1 cellular context compared by ENCODE assay signal in genomic region chr6:27864906-27865883, GRCh38.
TF ChIP-seq lines count a peak whose summit lies in the region.

No MANE protein-coding gene starts in this region.

TF ChIP-seq in HepG2, 621 proteins besides CTCF, POLR2A, EP300 and RAD21 (continued from another document and continues in another):
- TF ChIP-seq AKNA (CRISPR knock-in tag; IDR thresholded peaks at IDR 0.05; ENCODE audit: borderline replicate concordance) = no peak
- 0 out of 2 replicates have a peak, but pooled peaks have one; percentile 51 for TF ChIP-seq SPEN (CRISPR knock-in tag; IDR thresholded peaks at IDR 0.05; ENCODE audit: low read depth)
- no peak; the same call in 1 of the 2 replicates for TF ChIP-seq ZSCAN21 (CRISPR knock-in tag; IDR thresholded peaks at IDR 0.05; ENCODE audit: borderline replicate concordance)
- no peak for TF ChIP-seq PPARG (CRISPR knock-in tag; conservative IDR thresholded peaks at IDR 0.05)
- no peak for TF ChIP-seq ZNF24 (IDR thresholded peaks at IDR 0.05)
- no peak for TF ChIP-seq ZSCAN29 (CRISPR knock-in tag; conservative IDR thresholded peaks at IDR 0.05)
- TF ChIP-seq PHF21A (CRISPR knock-in tag; IDR thresholded peaks at IDR 0.05) = peak; percentile 38; the same call in 1 of the 2 replicates
- no peak for TF ChIP-seq SKI (IDR thresholded peaks at IDR 0.05; ENCODE audit: partially characterized antibody)
- 0 out of 2 replicates have a peak, but pooled peaks have one; percentile 45 for TF ChIP-seq POGK (CRISPR knock-in tag; conservative IDR thresholded peaks at IDR 0.05)
- peak; percentile 78; the same call in 1 of the 2 replicates for TF ChIP-seq ZNF891 (CRISPR knock-in tag; IDR thresholded peaks at IDR 0.05)
- TF ChIP-seq ASH2L (IDR thresholded peaks at IDR 0.05; ENCODE audit: insufficient read length, low read depth, low read length) = peak; percentile 16
- 0 out of 2 replicates have a peak, but pooled peaks have one; percentile 20 for TF ChIP-seq ZBTB33 (CRISPR knock-in tag; IDR thresholded peaks at IDR 0.05)
- TF ChIP-seq ZMYM4 (CRISPR knock-in tag; IDR thresholded peaks at IDR 0.05) = peak; percentile 96
- TF ChIP-seq RXRA (CRISPR knock-in tag; IDR thresholded peaks at IDR 0.05) = 0 out of 2 replicates have a peak, but pooled peaks have one; percentile 37
- 0 out of 2 replicates have a peak, but pooled peaks have one; percentile 47 for TF ChIP-seq HIVEP1 (CRISPR knock-in tag; IDR thresholded peaks at IDR 0.05)
- peak; percentile 74; the same call in 1 of the 2 replicates for TF ChIP-seq SIX4 (CRISPR knock-in tag; IDR thresholded peaks at IDR 0.05)
- peak; percentile 65 for TF ChIP-seq NRL (CRISPR knock-in tag; IDR thresholded peaks at IDR 0.05; ENCODE audit: borderline replicate concordance)
- no peak for TF ChIP-seq HOXA3 (CRISPR knock-in tag; IDR thresholded peaks at IDR 0.05)
- TF ChIP-seq PCBP1 (IDR thresholded peaks at IDR 0.05; ENCODE audit: borderline replicate concordance, low read depth, low read length) = no peak
- TF ChIP-seq ZNF18 (CRISPR knock-in tag; IDR thresholded peaks at IDR 0.05; ENCODE audit: insufficient replicate concordance) = peak; percentile 42
- TF ChIP-seq PITX1 (CRISPR knock-in tag; IDR thresholded peaks at IDR 0.05) = no peak; the same call in 1 of the 2 replicates
- TF ChIP-seq HNF4A (CRISPR knock-in tag; IDR thresholded peaks at IDR 0.05) = no peak
- TF ChIP-seq AGO1 (IDR thresholded peaks at IDR 0.05; ENCODE audit: low read depth, low read length, poor library complexity, severe bottlenecking) = no peak
- no peak for TF ChIP-seq ARHGAP35 (CRISPR knock-in tag; IDR thresholded peaks at IDR 0.05; ENCODE audit: borderline replicate concordance)
- no peak for TF ChIP-seq RFX1 (IDR thresholded peaks at IDR 0.05)
- no peak for TF ChIP-seq HOXA9 (CRISPR knock-in tag; IDR thresholded peaks at IDR 0.05; ENCODE audit: borderline replicate concordance)
- no peak for TF ChIP-seq TCF7L2 (IDR thresholded peaks at IDR 0.05; ENCODE audit: low read depth, low read length)
- no peak for TF ChIP-seq ZNF382 (CRISPR knock-in tag; IDR thresholded peaks at IDR 0.05; ENCODE audit: borderline replicate concordance)
- TF ChIP-seq KLF6 (CRISPR knock-in tag; IDR thresholded peaks at IDR 0.05) = no peak
- TF ChIP-seq CREM (IDR thresholded peaks at IDR 0.05) = peak; percentile 73
- TF ChIP-seq CREM (CRISPR knock-in tag; IDR thresholded peaks at IDR 0.05) = no peak
- TF ChIP-seq ZFY (CRISPR knock-in tag; IDR thresholded peaks at IDR 0.05) = peak; percentile 37; the same call in 1 of the 2 replicates
- no peak for TF ChIP-seq NBN (conservative IDR thresholded peaks at IDR 0.05)
- no peak for TF ChIP-seq ZNF589 (CRISPR knock-in tag; conservative IDR thresholded peaks at IDR 0.05)
- TF ChIP-seq ATF2 (CRISPR knock-in tag; IDR thresholded peaks at IDR 0.05) = peak; percentile 37; the same call in 1 of the 2 replicates
- TF ChIP-seq ZBTB39 (CRISPR knock-in tag; IDR thresholded peaks at IDR 0.05) = 0 out of 2 replicates have a peak, but pooled peaks have one; percentile 26
- TF ChIP-seq SALL1 (CRISPR knock-in tag; IDR thresholded peaks at IDR 0.05) = peak; percentile 68; the same call in 1 of the 2 replicates
- 0 out of 2 replicates have a peak, but pooled peaks have one; percentile 66 for TF ChIP-seq ZNF280D (CRISPR knock-in tag; IDR thresholded peaks at IDR 0.05)
- peak; percentile 83 for TF ChIP-seq HNRNPLL (IDR thresholded peaks at IDR 0.05; ENCODE audit: low read depth, low read length, poor library complexity, severe bottlenecking)
- TF ChIP-seq ZBTB26 (CRISPR knock-in tag; IDR thresholded peaks at IDR 0.05; ENCODE audit: borderline replicate concordance) = peak; percentile 57; the same call in 1 of the 2 replicates
- no peak for TF ChIP-seq SSRP1 (CRISPR knock-in tag; IDR thresholded peaks at IDR 0.05)
- TF ChIP-seq ZNF138 (CRISPR knock-in tag; IDR thresholded peaks at IDR 0.05; ENCODE audit: low read depth) = no peak
- peak; percentile 79; the same call in 1 of the 2 replicates for TF ChIP-seq ZNF530 (CRISPR knock-in tag; IDR thresholded peaks at IDR 0.05; ENCODE audit: low read depth)
- peak; percentile 83 for TF ChIP-seq NFYC (CRISPR knock-in tag; IDR thresholded peaks at IDR 0.05)
- no peak for TF ChIP-seq MAZ (IDR thresholded peaks at IDR 0.05; ENCODE audit: borderline replicate concordance, low read depth, low read length)
- no peak for TF ChIP-seq MAZ (CRISPR knock-in tag; IDR thresholded peaks at IDR 0.05; ENCODE audit: low read depth)
- no peak for TF ChIP-seq ZNF75D (CRISPR knock-in tag; IDR thresholded peaks at IDR 0.05; ENCODE audit: borderline replicate concordance)
